22 cellular contexts compared by ENCODE assay signal in genomic region chr9:75410405-75410804, GRCh38.
"Had no signal": no experiment of that assay in that cellular context is flagged by ENCODE, and none has a peak within 500 bp of the region (broad histone marks: within the 10 kb centered on the region; RNA-seq: fewer than 3 reads in every experiment).

No MANE protein-coding gene starts in this region.

- H3K27me3 ChIP-seq: MG63 had no signal

- H3K9me2 ChIP-seq: SK-N-SH had no signal

- H3K4me2 ChIP-seq: SK-N-SH had no signal

- ATAC-seq: Panc1, PC-3 had no signal

- DNase-seq: IMR-90, Karpas-422, KG1, MG63, NCI-H1092, NCI-H1105 treated with DMSO at 0.1 percent for 48 hours, NCI-H1417 treated with DMSO at 0.1 percent for 48 hours, NCI-H146, NCI-H1694 treated with DMSO at 0.1 percent for 48 hours, NCI-H1930, NCI-H2081, NCI-H2107, NCI-H2227 treated with DMSO at 0.1 percent for 48 hours, NCI-H524, NCI-H526 treated with DMSO at 0.1 percent for 48 hours, NCI-H774, PC-3, SHP77, SK-N-SH, SW 1271 had no signal

- H3K36me3 ChIP-seq: MG63 had no signal

- H3K27ac ChIP-seq: RWPE1 had no signal

- H3K4me3 ChIP-seq: MG63 had no signal

- H3K9me3 ChIP-seq: MG63, SK-N-SH had no signal
